20 cellular contexts compared by ENCODE assay signal in genomic region chr14:100893760-100894159, GRCh38. TPM values are rescaled to one million over a fixed set of nuclear protein-coding genes. Genes with fewer than 3 reads are reported as not detected.
"Had no signal": no experiment of that assay in that cellular context is flagged by ENCODE, and none has a peak within 500 bp of the region (broad histone marks: within the 10 kb centered on the region; RNA-seq: fewer than 3 reads in every experiment).

No MANE protein-coding gene starts in this region.

- ATAC-seq: activated CD4-positive, alpha-beta T cell treated with anti-CD3 and anti-CD28 coated beads for 36 hours; foreskin keratinocyte; left colon; psoas muscle; right cardiac atrium had no signal

- H3K4me1 ChIP-seq: foreskin keratinocyte, psoas muscle had no signal

- H2AFZ ChIP-seq: hepatocyte had no signal

- H3K9me3 ChIP-seq: psoas muscle had no signal

- H3K27ac ChIP-seq: cardiac muscle cell, dorsolateral prefrontal cortex, epithelial cell of prostate, foreskin keratinocyte, hepatocyte, psoas muscle, WERI-Rb-1 had no signal

- H3K4me3 ChIP-seq: cardiac muscle cell, dorsolateral prefrontal cortex, hepatocyte, psoas muscle had no signal

- H3K4me2 ChIP-seq: hepatocyte had no signal

- H3K79me2 ChIP-seq: hepatocyte had no signal

- DNase-seq: activated CD4-positive, alpha-beta T cell treated with anti-CD3 and anti-CD28 coated beads for 36 hours; activated CD4-positive, alpha-beta T cell treated with anti-CD3 and anti-CD28 coated beads, Interleukin-2, amount 50 U/mL, for 48 hours; activated T-cell treated with anti-CD3 and anti-CD28 coated beads for 4 hours; amygdala; endodermal cell; foreskin keratinocyte; right cardiac atrium; small intestine; stimulated activated CD4-positive, alpha-beta T cell treated with anti-CD3 and anti-CD28 coated beads, Interleukin-4, amount 100 ng/mL, for 1 hour; T-helper 2 cell; WERI-Rb-1 had no signal

- H3K36me3 ChIP-seq: cardiac muscle cell, WERI-Rb-1 had no signal

- H3K27me3 ChIP-seq: cardiac muscle cell, hepatocyte had no signal

RNA-seq across cellular contexts. Expression of gene RTL1, which starts 9.8 kb away (rescaled TPM):
- total RNA-seq: activated CD4-positive, alpha-beta T cell treated with anti-CD3 and anti-CD28 coated beads for 36 hours; activated T-helper 1 cell treated with anti-CD3 and anti-CD28 coated beads, Interleukin-12 subunit alpha, Interleukin-12 subunit beta, Interleukin-2, Interleukin-4 antibody, amounts not matched to agents 30 ng/mL and 10 ng/mL and 1 ng/mL, durations not matched to agents 14 hours and 24 hours and 36 hours; foreskin keratinocyte; left colon; lung microvascular endothelial cell; osteoblast; psoas muscle; right cardiac atrium had no signal
